In genomic region chr12:105120551-105120950, GRCh38 we compare ENCODE assay signal across 28 cellular contexts. TPM values are rescaled to one million over a fixed set of nuclear protein-coding genes. Genes with fewer than 3 reads are reported as not detected.
DNase-seq lines count a peak whose midpoint lies in the region; ATAC-seq and TF ChIP-seq lines count a peak whose summit lies in the region.
"Had no signal": no experiment of that assay in that cellular context is flagged by ENCODE, and none has a peak within 500 bp of the region (broad histone marks: within the 10 kb centered on the region; RNA-seq: fewer than 3 reads in every experiment).

No MANE protein-coding gene starts in this region.

- H3K27ac ChIP-seq in gastroesophageal sphincter, result no peak overlapping the region
- no peak overlapping the region for H3K27ac ChIP-seq in psoas muscle
- H3K27ac ChIP-seq: coronary artery, neutrophil, skin epidermis, tibial nerve had no signal

- ATAC-seq in gastroesophageal sphincter (no peak), psoas muscle (no peak)
- ATAC-seq: Panc1 had no signal

- H3K27ac Mint-ChIP-seq in endothelial cell (ENCODE audit: unreplicated experiment), result no peak overlapping the region
- H3K27ac Mint-ChIP-seq: activated B cell treated with CpG ODN at 0.5 μM for 24 hours, brain, immature natural killer cell, progenitor cell of endocrine pancreas had no signal

- H3K4me3 Mint-ChIP-seq in endothelial cell (ENCODE audit: unreplicated experiment), result peak overlapping the region; percentile 51
- H3K4me3 Mint-ChIP-seq: activated B cell treated with CpG ODN at 0.5 μM for 24 hours, brain, immature natural killer cell had no signal

- WGBS in gastroesophageal sphincter (ENCODE audit: low coverage in 1 of 2), 2 donors, result 83 to 86% methylated on average over 2 of the region's 2 CpGs
- 96 to 98% (median 97%) methylated on average over 2 of the region's 2 CpGs for WGBS in psoas muscle, 3 donors

- no peaks in the 10 kb centered on the region for H3K27me3 Mint-ChIP-seq in endothelial cell (ENCODE audit: unreplicated experiment)
- H3K27me3 Mint-ChIP-seq: activated B cell treated with CpG ODN at 0.5 μM for 24 hours, brain, progenitor cell of endocrine pancreas had no signal

- DNase-seq in ELR (ENCODE audit: low read depth) (peak; percentile 4), RPMI7951 (ENCODE audit: low read depth) (peak; percentile 1), endothelial cell (ENCODE audit: low spot score) (no peak), renal cortical epithelial cell (ENCODE audit: low read depth) (peak; percentile 26), activated gamma-delta T cell (lab: John Stamatoyannopoulos, UW) (no peak), psoas muscle (no peak)
- DNase-seq: ACHN; activated B cell treated with CpG ODN at 0.5 μM for 24 hours; activated CD4-positive, alpha-beta T cell treated with anti-CD3 and anti-CD28 coated beads, Interleukin-2, amount 50 U/mL, for 1 hour; activated naive CD4-positive, alpha-beta T cell; activated T-cell treated with anti-CD3 and anti-CD28 coated beads, Interleukin-2, amount 50 U/mL, for 48 hours; DMS79; GF-D8; hypothalamus; immature natural killer cell; Kasumi-1; NCI-H1092 treated with DMSO at 0.1 percent for 48 hours; NCI-H1930; NCI-H526; SIG-M5 had no signal

- peaks cover 43% of the 10 kb centered on the region for H3K36me3 Mint-ChIP-seq in endothelial cell (ENCODE audit: low read depth, unreplicated experiment)

- no peak for TF ChIP-seq EP300 in gastroesophageal sphincter (IDR thresholded peaks at IDR 0.05)

- H3K9me3 Mint-ChIP-seq in endothelial cell (ENCODE audit: unreplicated experiment), result no peaks in the 10 kb centered on the region
- H3K9me3 Mint-ChIP-seq: activated B cell treated with CpG ODN at 0.5 μM for 24 hours, brain, immature natural killer cell had no signal

- H3K4me1 ChIP-seq in gastroesophageal sphincter (no peaks in the 10 kb centered on the region), psoas muscle (no peaks in the 10 kb centered on the region)
- H3K4me1 ChIP-seq: tibial nerve had no signal

- H3K9me3 ChIP-seq in gastroesophageal sphincter (no peaks in the 10 kb centered on the region), psoas muscle (no peaks in the 10 kb centered on the region)
- H3K9me3 ChIP-seq: neutrophil, tibial nerve had no signal

- H3K27me3 ChIP-seq in gastroesophageal sphincter (no peaks in the 10 kb centered on the region), psoas muscle (ENCODE audit: insufficient read depth in 3 of 3, low read length in 2 of 3) (no peaks in the 10 kb centered on the region)
- H3K27me3 ChIP-seq: neutrophil, tibial nerve had no signal

- no peak for TF ChIP-seq POLR2A in gastroesophageal sphincter (IDR thresholded peaks at IDR 0.05)

- H3K4me1 Mint-ChIP-seq in endothelial cell (ENCODE audit: unreplicated experiment), result no peaks in the 10 kb centered on the region
- H3K4me1 Mint-ChIP-seq: brain, immature natural killer cell had no signal

- H3K4me3 ChIP-seq in gastroesophageal sphincter (no peak overlapping the region), psoas muscle (no peak overlapping the region)
- H3K4me3 ChIP-seq: coronary artery, skin epidermis, tibial nerve had no signal

- peaks cover 27 to 99% of the 10 kb centered on the region in 2 donors for H3K36me3 ChIP-seq in gastroesophageal sphincter
- H3K36me3 ChIP-seq in psoas muscle (ENCODE audit: insufficient read depth in 1 of 2, low read depth in 1 of 2), result peaks cover 2 to 100% of the 10 kb centered on the region in 2 donors

- intact Hi-C loops in psoas muscle (cut with DNase I), result loop anchor here in 1 of 2 donors (10.0 kb wide), 2 partner anchors 54 to 806 kb away; no protein-coding TSS in a partner anchor

- TF ChIP-seq CTCF in endothelial cell (IDR thresholded peaks at IDR 0.05; ENCODE audit: unreplicated experiment) (no peak), gastroesophageal sphincter (IDR thresholded peaks at IDR 0.05) (no peak), psoas muscle (IDR thresholded peaks at IDR 0.05) (no peak)

RNA-seq across cellular contexts. Expression of gene WASHC4, which starts 13.0 kb away (rescaled TPM):
- total RNA-seq in RPMI7951 (2014; rRNA removed; shearing (Covaris generic)), result 73.2 and 83.6 TPM in 2 replicates
- total RNA-seq in endothelial cell (ENCODE audit: unreplicated experiment) (90.8 TPM), renal cortical epithelial cell (107 and 169 TPM in 2 replicates), gastroesophageal sphincter (100 to 1,000 TPM in 1 of 4 donors, 10 to 100 TPM in 3; 32.7 to 136 (median 53.6) TPM), psoas muscle (10 to 100 TPM; 21.8 to 32.6 (median 28.0) TPM)
- 10 to 100 TPM in 2 of 3 donors, 1 to 10 TPM in 1; 9.0 to 20.6 (median 13.7) TPM for polyA plus RNA-seq in psoas muscle

RNA-seq across cellular contexts. Expression of gene ALDH1L2, which starts 36.3 kb away (rescaled TPM):
- total RNA-seq in RPMI7951 (2014; rRNA removed; shearing (Covaris generic)), result 6.7 and 13.8 TPM in 2 replicates
- 1.4 TPM for total RNA-seq in endothelial cell (ENCODE audit: unreplicated experiment)
- 0.65 and 1.9 TPM in 2 replicates for total RNA-seq in renal cortical epithelial cell
- 1 to 10 TPM; 4.0 to 8.1 (median 7.1) TPM for total RNA-seq in gastroesophageal sphincter
- 1 to 10 TPM in 3 of 4 donors, under 1 TPM in 1; 0.93 to 3.1 (median 1.2) TPM for total RNA-seq in psoas muscle
- polyA plus RNA-seq in psoas muscle, result under 1 TPM; 0.14 to 0.73 (median 0.31) TPM
- polyA plus RNA-seq: immature natural killer cell had no signal

Comparison
In these comparisons a context has a peak if more than half of its experiments do, and no peak if none do; other contexts are left out.
1. DNase-seq: peak in ELR (single experiment), RPMI7951 (single experiment) and renal cortical epithelial cell (single experiment); none in endothelial cell (single experiment), activated gamma-delta T cell (single experiment) and psoas muscle (0 of 2).